ENCODE assay signal across 9 cellular contexts in genomic region chr5:102561894-102562760, GRCh38.
A peak's percentile ranks its signal among the peaks of the same experiment; 100 is the strongest.
DNase-seq lines count a peak whose midpoint lies in the region; ATAC-seq and TF ChIP-seq lines count a peak whose summit lies in the region.
"Had no signal": no experiment of that assay in that cellular context is flagged by ENCODE, and none has a peak within 500 bp of the region (broad histone marks: within the 10 kb centered on the region; RNA-seq: fewer than 3 reads in every experiment).

No MANE protein-coding gene starts in this region.

- peak overlapping the region; percentile 80 for H4K12ac ChIP-seq in trophoblast cell (ENCODE audit: low read depth, low read length)

- no peaks in the 10 kb centered on the region for H3K4me1 ChIP-seq in endodermal cell (ENCODE audit: control insufficient read depth, insufficient read depth, low read length)
- H3K4me1 ChIP-seq in trophoblast cell (ENCODE audit: control insufficient read depth in 1 of 2, insufficient read depth in 2 of 2, low read length in 2 of 2), result no peaks in the 10 kb centered on the region
- H3K4me1 ChIP-seq: BLaER1 treated with 17β-estradiol and CSF1 and Interleukin-3, amounts not matched to agents 10 nM and 100 nM had no signal

- DNase-seq in NCI-H2029 (lab: John Stamatoyannopoulos, UW) (peak; percentile 42), NCI-H2029 treated with DMSO at 0.1 percent for 48 hours (lab: John Stamatoyannopoulos, UW) (no peak), GOT3 (lab: John Stamatoyannopoulos, UW) (peak; percentile 3), NCI-H460 (ENCODE audit: extremely low read depth, low read depth) (peak; percentile 17), endodermal cell (peak; percentile 92), trophoblast cell (peak; percentile 24 to 49), COLO829 (ENCODE audit: low spot score) (no peak)

- no peak overlapping the region for H3K9ac ChIP-seq in endodermal cell (ENCODE audit: extremely low read depth, low read length, poor library complexity, severe bottlenecking)
- H3K9ac ChIP-seq in trophoblast cell (ENCODE audit: low read length), result no peak overlapping the region
- H3K9ac ChIP-seq: BLaER1 treated with 17β-estradiol and CSF1 and Interleukin-3, amounts not matched to agents 10 nM and 100 nM had no signal

- no peaks in the 10 kb centered on the region for H3K79me2 ChIP-seq in trophoblast cell (ENCODE audit: control insufficient read depth, insufficient read depth, low read length, poor library complexity)

- H3K4me3 Mint-ChIP-seq in endodermal cell, result no peak overlapping the region

- no peak overlapping the region for H3K14ac ChIP-seq in trophoblast cell (ENCODE audit: low read length)

- H4K91ac ChIP-seq in trophoblast cell (ENCODE audit: low read depth, low read length), result no peak overlapping the region

- peak; percentile 95 for TF ChIP-seq CTCF in endodermal cell (conservative IDR thresholded peaks at IDR 0.05)

- no peak for ATAC-seq in HG03571 (IDR thresholded peaks at IDR 0.05; ENCODE audit: unreplicated experiment)

- H3K4me3 ChIP-seq in endodermal cell (ENCODE audit: low read length), result no peak overlapping the region
- no peak overlapping the region for H3K4me3 ChIP-seq in trophoblast cell (ENCODE audit: low read depth, low read length)
- H3K4me3 ChIP-seq: BLaER1 treated with 17β-estradiol and CSF1 and Interleukin-3, amounts not matched to agents 10 nM and 100 nM had no signal

- H2BK120ac ChIP-seq in trophoblast cell (ENCODE audit: insufficient read depth, low read length, poor library complexity), result no peak overlapping the region

- no peak overlapping the region for H3K4ac ChIP-seq in trophoblast cell (ENCODE audit: low read depth, low read length)

- 43 to 100% methylated on average over 2 to 11 of the region's 11 CpGs for WGBS in endodermal cell (ENCODE audit: insufficient coverage in 1 of 2, insufficient read length in 1 of 2), 2 experiments
- WGBS in trophoblast cell (ENCODE audit: extremely low coverage, insufficient coverage, insufficient read length), result no CpG with 5 or more reads among the region's 11 CpGs

- H3K27me3 ChIP-seq in endodermal cell (ENCODE audit: control insufficient read depth, insufficient read depth, low read length, poor library complexity, severe bottlenecking), result no peaks in the 10 kb centered on the region
- no peaks in the 10 kb centered on the region for H3K27me3 ChIP-seq in trophoblast cell (ENCODE audit: insufficient read depth, low read length)
- H3K27me3 ChIP-seq: BLaER1 treated with 17β-estradiol and CSF1 and Interleukin-3, amounts not matched to agents 10 nM and 100 nM had no signal

- no peaks in the 10 kb centered on the region for H3K4me1 Mint-ChIP-seq in endodermal cell

- peak overlapping the region; percentile 82 for H4K8ac ChIP-seq in trophoblast cell (ENCODE audit: low read depth, low read length)

- H3K18ac ChIP-seq in trophoblast cell (ENCODE audit: low read length), result no peak overlapping the region

- no peak overlapping the region for H2BK5ac ChIP-seq in trophoblast cell (ENCODE audit: low read depth, low read length, poor library complexity)

- H3K9me3 ChIP-seq in endodermal cell (ENCODE audit: control insufficient read depth, low read length), result no peaks in the 10 kb centered on the region
- no peaks in the 10 kb centered on the region for H3K9me3 ChIP-seq in trophoblast cell (ENCODE audit: insufficient read depth, low read depth, low read length)

- H3K36me3 Mint-ChIP-seq in endodermal cell (ENCODE audit: low read depth), result no peaks in the 10 kb centered on the region

- H3K23ac ChIP-seq in trophoblast cell (ENCODE audit: low read length), result no peak overlapping the region

- H3K36me3 ChIP-seq in endodermal cell (ENCODE audit: control insufficient read depth, insufficient read depth, low read length) (no peaks in the 10 kb centered on the region), trophoblast cell (ENCODE audit: control insufficient read depth in 1 of 2, insufficient read depth in 2 of 2, low read length in 2 of 2) (no peaks in the 10 kb centered on the region)
- H3K36me3 ChIP-seq: BLaER1 treated with 17β-estradiol and CSF1 and Interleukin-3, amounts not matched to agents 10 nM and 100 nM had no signal

- peak overlapping the region; percentile 33 for H3K4me2 ChIP-seq in trophoblast cell (ENCODE audit: low read length)
- H3K4me2 ChIP-seq: BLaER1 treated with 17β-estradiol and CSF1 and Interleukin-3, amounts not matched to agents 10 nM and 100 nM had no signal

- H2BK12ac ChIP-seq in trophoblast cell (ENCODE audit: low read length), result no peak overlapping the region

- no peaks in the 10 kb centered on the region for H3K27me3 Mint-ChIP-seq in endodermal cell (ENCODE audit: insufficient read depth)

- no peak overlapping the region for H2AK5ac ChIP-seq in trophoblast cell (ENCODE audit: low read length)

- peak overlapping the region; percentile 54 for H2AFZ ChIP-seq in trophoblast cell (ENCODE audit: insufficient read depth, low read length, poor library complexity)

- H3K79me1 ChIP-seq in trophoblast cell (ENCODE audit: low read length), result no peaks in the 10 kb centered on the region

- no peaks in the 10 kb centered on the region for H3K9me3 Mint-ChIP-seq in endodermal cell

- no peak overlapping the region for H3K27ac ChIP-seq in endodermal cell (ENCODE audit: low read depth, low read length)
- no peak overlapping the region for H3K27ac ChIP-seq in trophoblast cell (ENCODE audit: low read depth, low read length)
- H3K27ac ChIP-seq: BLaER1 treated with 17β-estradiol and CSF1 and Interleukin-3, amounts not matched to agents 10 nM and 100 nM had no signal

- H3K27ac Mint-ChIP-seq in endodermal cell, result no peak overlapping the region

Comparison
In these comparisons a context has a peak if more than half of its experiments do, and no peak if none do; other contexts are left out.
1. DNase-seq: peak in NCI-H2029 (single experiment), GOT3 (single experiment), NCI-H460 (single experiment), endodermal cell (single experiment) and trophoblast cell (2 of 2); none in NCI-H2029 treated with DMSO at 0.1 percent for 48 hours (single experiment) and COLO829 (single experiment).